12 cellular contexts compared by ENCODE assay signal in the genomic region with DNA sequence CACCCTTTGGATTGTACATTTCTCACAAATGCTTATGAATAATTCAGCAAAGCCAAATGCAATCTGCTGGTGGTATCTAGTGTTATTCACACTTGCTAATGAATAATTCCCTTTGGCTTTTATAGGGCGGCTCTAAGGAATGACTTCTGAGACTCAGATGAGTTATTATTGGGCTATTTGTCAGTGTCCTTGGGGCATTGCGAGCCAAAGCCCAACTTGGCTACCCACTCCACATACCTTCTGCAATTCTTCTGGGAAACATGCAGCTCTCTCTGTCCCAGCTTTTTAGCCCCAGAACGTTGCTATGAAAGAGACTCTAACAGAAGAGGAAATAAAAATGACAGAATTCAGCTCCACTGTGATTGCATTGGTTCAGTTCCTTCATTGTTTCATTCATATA. TPM values are rescaled to one million over a fixed set of nuclear protein-coding genes. Genes with fewer than 3 reads are reported as not detected.
DNase-seq lines count a peak whose midpoint lies in the region; ATAC-seq and TF ChIP-seq lines count a peak whose summit lies in the region.
"Had no signal": no experiment of that assay in that cellular context is flagged by ENCODE, and none has a peak within 500 bp of the region (broad histone marks: within the 10 kb centered on the region; RNA-seq: fewer than 3 reads in every experiment).

No MANE protein-coding gene starts in this region.

- ATAC-seq in esophagus mucosa, result peak; percentile 41
- no peak for ATAC-seq in GM19351 (IDR thresholded peaks at IDR 0.05; ENCODE audit: unreplicated experiment)

- BruUV-seq in PC-9 (replicated peaks; lab: Mats Ljungman, UMichigan), result no TSS peak

- H3K27ac ChIP-seq in PC-9, result peak overlapping the region; percentile 79
- no peak overlapping the region for H3K27ac ChIP-seq in vagina

- no peak overlapping the region for H2AFZ ChIP-seq in PC-9

- H3K9me3 ChIP-seq in PC-9 (ENCODE audit: insufficient read depth, low read depth) (peaks cover 6% of the 10 kb centered on the region; the same call in 1 of the 2 replicates), vagina (no peaks in the 10 kb centered on the region)

- POLR2A ChIA-PET in activated CD4-positive, alpha-beta memory T cell treated with anti-CD3 and anti-CD28 coated beads, Interleukin-2, amount 10 ng/mL, durations not matched to agents 7 days and 5 days (lab: Charles Lee), result no interaction called here
- POLR2A ChIA-PET in activated CD4-positive, alpha-beta memory T cell treated with anti-CD3 and anti-CD28 coated beads for 36 hours (lab: Charles Lee), result no interaction called here
- POLR2A ChIA-PET in PC-9 (lab: Charles Lee; ENCODE audit: unreplicated experiment), result no interaction called here

- H3K4me3 Mint-ChIP-seq in activated CD4-positive, alpha-beta memory T cell treated with anti-CD3 and anti-CD28 coated beads, Interleukin-2, amount 10 ng/mL, durations not matched to agents 7 days and 5 days, result no peak overlapping the region
- no peak overlapping the region for H3K4me3 Mint-ChIP-seq in activated CD4-positive, alpha-beta memory T cell treated with anti-CD3 and anti-CD28 coated beads for 36 hours
- H3K4me3 Mint-ChIP-seq: B cell, nephron had no signal

- intact Hi-C loops in activated CD4-positive, alpha-beta memory T cell treated with anti-CD3 and anti-CD28 coated beads for 36 hours (cut with micrococcal nuclease), result loop anchor here (2.0 kb wide), 1 partner anchor 40 kb away; a partner anchor contains a TSS
- intact Hi-C loops in PC-9 (cut with micrococcal nuclease; ENCODE audit: unreplicated experiment) (no loop called here), vagina (cut with DNase I) (no loop called here)

- H3K4me1 ChIP-seq in PC-9 (replicated peaks; ENCODE audit: insufficient read depth) (peaks cover 60% of the 10 kb centered on the region), vagina (peaks cover 29% of the 10 kb centered on the region)

- H3K36me3 Mint-ChIP-seq in activated CD4-positive, alpha-beta memory T cell treated with anti-CD3 and anti-CD28 coated beads, Interleukin-2, amount 10 ng/mL, durations not matched to agents 7 days and 5 days (ENCODE audit: low read depth), result no peaks in the 10 kb centered on the region
- H3K36me3 Mint-ChIP-seq in activated CD4-positive, alpha-beta memory T cell treated with anti-CD3 and anti-CD28 coated beads for 36 hours, result peaks cover 3% of the 10 kb centered on the region

- CTCF ChIA-PET in activated CD4-positive, alpha-beta memory T cell treated with anti-CD3 and anti-CD28 coated beads, Interleukin-2, amount 10 ng/mL, durations not matched to agents 7 days and 5 days (lab: Charles Lee), result interaction anchor here (1.0 to 4.4 kb wide), 5 partner anchors 9 to 195 kb away, joined by 5 to 17 read pairs (median 15); a partner anchor contains a TSS
- CTCF ChIA-PET in activated CD4-positive, alpha-beta memory T cell treated with anti-CD3 and anti-CD28 coated beads for 36 hours (lab: Charles Lee), result interaction anchor here (1.0 to 3.3 kb wide), 4 partner anchors 8 to 76 kb away, joined by 5 to 21 read pairs (median 10); no protein-coding TSS in a partner anchor
- CTCF ChIA-PET in PC-9 (lab: Charles Lee), result no interaction called here

- H3K4me2 ChIP-seq in PC-9, result peak overlapping the region; percentile 68

- no peaks in the 10 kb centered on the region for H3K36me3 ChIP-seq in PC-9 (ENCODE audit: low read depth)
- no peaks in the 10 kb centered on the region for H3K36me3 ChIP-seq in vagina
- H3K36me3 ChIP-seq: heart right ventricle had no signal

- H3K79me2 ChIP-seq in PC-9 (ENCODE audit: low read depth), result peaks cover 42% of the 10 kb centered on the region

- no peaks in the 10 kb centered on the region for H3K27me3 ChIP-seq in PC-9 (ENCODE audit: insufficient read depth, low read depth)
- no peaks in the 10 kb centered on the region for H3K27me3 ChIP-seq in vagina
- H3K27me3 ChIP-seq: heart right ventricle had no signal

- no peaks in the 10 kb centered on the region for H3K9me2 ChIP-seq in PC-9 (ENCODE audit: insufficient read depth)

- peaks cover 34% of the 10 kb centered on the region for H3F3A ChIP-seq in PC-9 (ENCODE audit: insufficient read depth, low read depth)

- no peaks in the 10 kb centered on the region for H3K27me3 Mint-ChIP-seq in activated CD4-positive, alpha-beta memory T cell treated with anti-CD3 and anti-CD28 coated beads, Interleukin-2, amount 10 ng/mL, durations not matched to agents 7 days and 5 days
- H3K27me3 Mint-ChIP-seq in activated CD4-positive, alpha-beta memory T cell treated with anti-CD3 and anti-CD28 coated beads for 36 hours, result no peaks in the 10 kb centered on the region
- H3K27me3 Mint-ChIP-seq: B cell had no signal

- TF ChIP-seq CTCF in PC-9 (conservative IDR thresholded peaks at IDR 0.05) (no peak), retinal pigment epithelial cell (conservative IDR thresholded peaks at IDR 0.05; ENCODE audit: low read depth, low read length) (no peak), vagina (IDR thresholded peaks at IDR 0.05) (no peak)

- H3K27ac Mint-ChIP-seq in activated CD4-positive, alpha-beta memory T cell treated with anti-CD3 and anti-CD28 coated beads, Interleukin-2, amount 10 ng/mL, durations not matched to agents 7 days and 5 days, result peak overlapping the region; percentile 38
- no peak overlapping the region for H3K27ac Mint-ChIP-seq in activated CD4-positive, alpha-beta memory T cell treated with anti-CD3 and anti-CD28 coated beads for 36 hours
- H3K27ac Mint-ChIP-seq: B cell had no signal

- H3K9me3 Mint-ChIP-seq in activated CD4-positive, alpha-beta memory T cell treated with anti-CD3 and anti-CD28 coated beads, Interleukin-2, amount 10 ng/mL, durations not matched to agents 7 days and 5 days, result peaks cover 4% of the 10 kb centered on the region
- peaks cover 10% of the 10 kb centered on the region for H3K9me3 Mint-ChIP-seq in activated CD4-positive, alpha-beta memory T cell treated with anti-CD3 and anti-CD28 coated beads for 36 hours

- H3K4me1 Mint-ChIP-seq in activated CD4-positive, alpha-beta memory T cell treated with anti-CD3 and anti-CD28 coated beads, Interleukin-2, amount 10 ng/mL, durations not matched to agents 7 days and 5 days, result peaks cover 28% of the 10 kb centered on the region
- H3K4me1 Mint-ChIP-seq in activated CD4-positive, alpha-beta memory T cell treated with anti-CD3 and anti-CD28 coated beads for 36 hours (ENCODE audit: low read depth), result peaks cover 40% of the 10 kb centered on the region

- H3K4me3 ChIP-seq in PC-9 (peak overlapping the region; percentile 29; the same call in 1 of the 2 replicates), retinal pigment epithelial cell (ENCODE audit: low read length) (no peak overlapping the region), vagina (no peak overlapping the region)
- H3K4me3 ChIP-seq: heart right ventricle had no signal

- TF ChIP-seq POLR2A in vagina (IDR thresholded peaks at IDR 0.05), result no peak

- no peak for DNase-seq in activated CD4-positive, alpha-beta memory T cell treated with anti-CD3 and anti-CD28 coated beads, Interleukin-2, amount 10 ng/mL, durations not matched to agents 7 days and 5 days
- no peak for DNase-seq in activated CD4-positive, alpha-beta memory T cell treated with anti-CD3 and anti-CD28 coated beads for 36 hours
- DNase-seq in PC-9 (peak in 1 of 2 experiments; percentile 87), retinal pigment epithelial cell (ENCODE audit: low read depth) (peak; percentile 25), T1000 (lab: John Stamatoyannopoulos, UW) (no peak), vagina (ENCODE audit: extremely low spot score in 2 of 2) (no peak)
- DNase-seq: heart right ventricle, NCI-H1105 had no signal

- H4K20me1 ChIP-seq in PC-9 (ENCODE audit: insufficient read depth), result no peaks in the 10 kb centered on the region

RNA-seq across cellular contexts. Expression of a gene that starts 41.2 kb away (rescaled TPM):
- total RNA-seq in activated CD4-positive, alpha-beta memory T cell treated with anti-CD3 and anti-CD28 coated beads, Interleukin-2, amount 10 ng/mL, durations not matched to agents 7 days and 5 days, result 10 to 100 TPM; 48.1 to 48.5 TPM
- 10 to 100 TPM; 50.7 to 53.1 TPM for total RNA-seq in activated CD4-positive, alpha-beta memory T cell treated with anti-CD3 and anti-CD28 coated beads for 36 hours
- total RNA-seq in PC-9 (2021), result 49.2 and 58.1 TPM in 2 replicates
- 33.3 TPM for total RNA-seq in esophagus mucosa
- total RNA-seq in vagina, result 70.5 TPM

RNA-seq across cellular contexts. Expression of a gene that starts 41.5 kb away (rescaled TPM):
- total RNA-seq in activated CD4-positive, alpha-beta memory T cell treated with anti-CD3 and anti-CD28 coated beads, Interleukin-2, amount 10 ng/mL, durations not matched to agents 7 days and 5 days, result 1 to 10 TPM; 4.5 to 5.1 TPM
- total RNA-seq in activated CD4-positive, alpha-beta memory T cell treated with anti-CD3 and anti-CD28 coated beads for 36 hours, result 1 to 10 TPM; 6.2 to 6.5 TPM
- 8.1 and 14.0 TPM in 2 replicates for total RNA-seq in PC-9 (2021)
- 2.9 TPM for total RNA-seq in esophagus mucosa
- total RNA-seq in vagina, result 4.4 TPM
